23 cellular contexts compared by ENCODE assay signal in genomic region chr9:34518110-34518616, GRCh38. TPM values are rescaled to one million over a fixed set of nuclear protein-coding genes. Genes with fewer than 3 reads are reported as not detected.
A peak's percentile ranks its signal among the peaks of the same experiment; 100 is the strongest.
DNase-seq lines count a peak whose midpoint lies in the region; ATAC-seq and TF ChIP-seq lines count a peak whose summit lies in the region.
"Had no signal": no experiment of that assay in that cellular context is flagged by ENCODE, and none has a peak within 500 bp of the region (broad histone marks: within the 10 kb centered on the region; RNA-seq: fewer than 3 reads in every experiment).

No MANE protein-coding gene starts in this region.

- no peak overlapping the region for H3K4me3 Mint-ChIP-seq in dendritic cell treated with granulocyte-macrophage colony-stimulating factor and Interleukin-4, amounts not matched to agents 40 ng/mL and 50 ng/mL, for 4 days
- peak overlapping the region in 2 of 3 experiments; percentile 5 to 24 for H3K4me3 Mint-ChIP-seq in nephron
- H3K4me3 Mint-ChIP-seq: CD4-positive, alpha-beta T cell had no signal

- TF ChIP-seq POLR2A in gastrocnemius medialis (IDR thresholded peaks at IDR 0.05), result no peak

- H3K27me3 Mint-ChIP-seq in dendritic cell treated with granulocyte-macrophage colony-stimulating factor and Interleukin-4, amounts not matched to agents 40 ng/mL and 50 ng/mL, for 4 days, result peaks cover 27% of the 10 kb centered on the region
- peaks cover 43% of the 10 kb centered on the region for H3K27me3 Mint-ChIP-seq in nephron (ENCODE audit: low read depth)
- H3K27me3 Mint-ChIP-seq: CD4-positive, alpha-beta T cell had no signal

- H3K4me3 ChIP-seq in BLaER1 (0 out of 2 replicates have a peak overlapping the region, but pooled peaks have one; percentile 5), NT2/D1 (ENCODE audit: insufficient read length, low read depth) (no peak overlapping the region), gastrocnemius medialis (no peak overlapping the region)
- H3K4me3 ChIP-seq: A549, K562 had no signal

- peaks cover 12% of the 10 kb centered on the region; the same call in 1 of the 2 replicates for H3K27me3 ChIP-seq in BLaER1
- peaks cover 12% of the 10 kb centered on the region for H3K27me3 ChIP-seq in NT2/D1 (ENCODE audit: insufficient read depth, insufficient read length)
- no peaks in the 10 kb centered on the region for H3K27me3 ChIP-seq in gastrocnemius medialis
- H3K27me3 ChIP-seq: BE2C had no signal

- peaks cover 78% of the 10 kb centered on the region for H3K4me1 Mint-ChIP-seq in dendritic cell treated with granulocyte-macrophage colony-stimulating factor and Interleukin-4, amounts not matched to agents 40 ng/mL and 50 ng/mL, for 4 days (ENCODE audit: low read depth)
- H3K4me1 Mint-ChIP-seq in nephron, result peaks cover 17% of the 10 kb centered on the region

- H3K9me3 ChIP-seq in BLaER1, result no peaks in the 10 kb centered on the region
- H3K9me3 ChIP-seq in NT2/D1 (ENCODE audit: insufficient read depth, low read length), result no peaks in the 10 kb centered on the region
- H3K9me3 ChIP-seq in gastrocnemius medialis, result no peaks in the 10 kb centered on the region
- H3K9me3 ChIP-seq: A549, BE2C had no signal

- peak overlapping the region; percentile 77 for H3K4me2 ChIP-seq in BLaER1
- H3K4me2 ChIP-seq: A549 had no signal

- no peak for DNase-seq in NT2/D1 (ENCODE audit: low read depth, low spot score)
- DNase-seq in gastrocnemius medialis, result no peak
- no peak for DNase-seq in DMS114 treated with DMSO at 0.1 percent for 48 hours (lab: John Stamatoyannopoulos, UW; ENCODE audit: unreplicated experiment)
- no peak for DNase-seq in NCI-H446 treated with DMSO at 0.1 percent for 48 hours (lab: John Stamatoyannopoulos, UW)
- DNase-seq: BE2C; CD4-positive, alpha-beta T cell; COR-L47; DMS79 treated with DMSO at 0.1 percent for 48 hours; MM.1S; NCI-H1092; NCI-H1436; NCI-H187 treated with DMSO at 0.1 percent for 48 hours; NCI-H2107; NCI-H510A treated with DMSO at 0.1 percent for 48 hours; NCI-H774; OCI-M1; Right ventricle myocardium superior had no signal

- H3K9ac ChIP-seq in BLaER1 (peak overlapping the region; percentile 51), NT2/D1 (ENCODE audit: insufficient read length, low read depth) (peak overlapping the region; percentile 3)

- H3K4me1 ChIP-seq in BLaER1 (peaks cover 73% of the 10 kb centered on the region), NT2/D1 (ENCODE audit: insufficient read depth, insufficient read length) (peaks cover 21% of the 10 kb centered on the region), gastrocnemius medialis (peaks cover under 1 to 4% of the 10 kb centered on the region in 2 donors)

- H3K27ac Mint-ChIP-seq in dendritic cell treated with granulocyte-macrophage colony-stimulating factor and Interleukin-4, amounts not matched to agents 40 ng/mL and 50 ng/mL, for 4 days, result peak overlapping the region; percentile 75
- peak overlapping the region in 1 of 3 experiments; percentile 5 for H3K27ac Mint-ChIP-seq in nephron
- H3K27ac Mint-ChIP-seq: CD4-positive, alpha-beta T cell had no signal

- 0 out of 2 replicates have a peak, but pooled peaks cover 13% of the 10 kb centered on the region for H4K20me1 ChIP-seq in BLaER1

- no peak for TF ChIP-seq CTCF in nephron (IDR thresholded peaks at IDR 0.05; ENCODE audit: unreplicated experiment in 3 of 3)
- TF ChIP-seq CTCF in gastrocnemius medialis (IDR thresholded peaks at IDR 0.05 in 4 of 5, conservative IDR thresholded peaks at IDR 0.05 in 1 of 5), result no peak

- H3K9me3 Mint-ChIP-seq in dendritic cell treated with granulocyte-macrophage colony-stimulating factor and Interleukin-4, amounts not matched to agents 40 ng/mL and 50 ng/mL, for 4 days, result no peaks in the 10 kb centered on the region
- no peaks in the 10 kb centered on the region for H3K9me3 Mint-ChIP-seq in nephron
- H3K9me3 Mint-ChIP-seq: CD4-positive, alpha-beta T cell had no signal

- intact Hi-C loops in dendritic cell treated with granulocyte-macrophage colony-stimulating factor and Interleukin-4, amounts not matched to agents 40 ng/mL and 50 ng/mL, for 4 days (cut with micrococcal nuclease), result no loop called here
- intact Hi-C loops in gastrocnemius medialis (cut with DNase I; ENCODE audit: low total_unique reads), result no loop called here

- in situ Hi-C loops in gastrocnemius medialis (cut with MboI; ENCODE audit: low sequenced_read_pairs in 4 of 4), result loop anchor here in 1 of 4 donors (25.0 kb wide), 1 partner anchor 94 kb away; the partner anchor contains the start of genes DCTN3 and RPP25L

- H3K27ac ChIP-seq in BLaER1 (peak overlapping the region; percentile 64), gastrocnemius medialis (no peak overlapping the region)
- H3K27ac ChIP-seq: A549 had no signal

- H3K36me3 Mint-ChIP-seq in dendritic cell treated with granulocyte-macrophage colony-stimulating factor and Interleukin-4, amounts not matched to agents 40 ng/mL and 50 ng/mL, for 4 days (ENCODE audit: low read depth), result peaks cover 6% of the 10 kb centered on the region
- H3K36me3 Mint-ChIP-seq in nephron (ENCODE audit: low read depth), result no peaks in the 10 kb centered on the region

- H3K36me3 ChIP-seq in BLaER1 (no peaks in the 10 kb centered on the region), NT2/D1 (ENCODE audit: insufficient read depth, insufficient read length, low read length) (no peaks in the 10 kb centered on the region), gastrocnemius medialis (no peaks in the 10 kb centered on the region)
- H3K36me3 ChIP-seq: BE2C had no signal

- ATAC-seq in gastrocnemius medialis (no peak), HG03135 (IDR thresholded peaks at IDR 0.05; ENCODE audit: unreplicated experiment) (no peak)
- ATAC-seq: A549, K562 had no signal

RNA-seq across cellular contexts. Expression of gene ENHO, which starts 4.6 kb away (rescaled TPM):
- total RNA-seq in gastrocnemius medialis, result under 1 TPM in 1 of 4 donors, not detected in 3; 0.65 TPM

RNA-seq across cellular contexts. Expression of gene DNAI1, which starts 59.6 kb away (rescaled TPM):
- under 1 TPM in 1 of 4 donors, not detected in 3; 0.49 TPM for total RNA-seq in gastrocnemius medialis
- total RNA-seq: CD4-positive, alpha-beta T cell; K562; Right ventricle myocardium superior had no signal

RNA-seq across cellular contexts. Expression of gene FAM219A, which starts 59.8 kb away (rescaled TPM):
- 10 to 100 TPM; 29.5 to 58.4 (median 41.8) TPM for total RNA-seq in gastrocnemius medialis
